ENCODE assay signal across 22 cellular contexts in the genomic region with DNA sequence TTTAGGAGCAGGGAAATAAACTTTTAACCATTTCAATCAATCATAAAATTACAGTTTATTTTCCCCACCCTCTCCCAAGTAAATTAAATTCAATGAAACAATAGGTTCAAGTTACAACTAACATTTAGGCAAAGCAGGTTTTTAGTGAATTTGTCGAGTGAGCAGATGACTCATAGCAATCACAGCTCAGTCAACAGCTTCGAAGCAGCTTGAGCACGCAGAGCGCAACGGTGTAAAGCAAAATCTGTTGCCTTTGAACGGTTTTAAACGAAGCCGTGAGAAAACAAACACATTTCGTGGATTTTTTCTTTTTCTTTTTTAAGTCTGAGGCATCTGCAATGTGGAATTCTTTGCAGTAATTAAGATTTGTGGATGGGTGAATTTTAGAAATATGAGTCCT.
A peak's percentile ranks its signal among the peaks of the same experiment; 100 is the strongest.
DNase-seq lines count a peak whose midpoint lies in the region; ATAC-seq, FAIRE-seq and TF ChIP-seq lines count a peak whose summit lies in the region.
"Had no signal": no experiment of that assay in that cellular context is flagged by ENCODE, and none has a peak within 500 bp of the region (broad histone marks: within the 10 kb centered on the region; RNA-seq: fewer than 3 reads in every experiment).

No MANE protein-coding gene starts in this region.

- no peak for TF ChIP-seq CTCF in choroid plexus epithelial cell (conservative IDR thresholded peaks at IDR 0.05; ENCODE audit: low read depth, low read length)
- TF ChIP-seq CTCF in mesothelial cell of epicardium (IDR thresholded peaks at IDR 0.05; ENCODE audit: unreplicated experiment), result no peak
- TF ChIP-seq CTCF in HFFc6 (IDR thresholded peaks at IDR 0.05), result no peak

- CTCF ChIA-PET in HEK293T (lab: Yijun Ruan, JAX), result no interaction called here

- no peak overlapping the region for H3K4me3 ChIP-seq in choroid plexus epithelial cell (ENCODE audit: low read depth, low read length)
- H3K4me3 ChIP-seq: adrenal gland, cardiac muscle cell, MG63 had no signal

- H3K9me3 Mint-ChIP-seq in mesothelial cell of epicardium (no peaks in the 10 kb centered on the region), HFFc6 (no peaks in the 10 kb centered on the region; the same call in 1 of the 2 replicates)

- no peak for FAIRE-seq in frontal cortex (lab: Jason Lieb, UNC)

- no peak for ATAC-seq in GM18907 (IDR thresholded peaks at IDR 0.05; ENCODE audit: unreplicated experiment)

- no peaks in the 10 kb centered on the region for H3K27me3 Mint-ChIP-seq in mesothelial cell of epicardium (ENCODE audit: low read depth)
- H3K27me3 Mint-ChIP-seq in HFFc6 (ENCODE audit: insufficient read depth), result peaks cover 17% of the 10 kb centered on the region

- DNase-seq in AG20443 (ENCODE audit: low spot score) (peak; percentile 52), HEK293T (ENCODE audit: extremely low spot score) (no peak), choroid plexus epithelial cell (ENCODE audit: low read depth) (peak; percentile 17), mesothelial cell of epicardium (ENCODE audit: low spot score in 2 of 2, unreplicated experiment in 2 of 2) (no peak), NCI-H526 treated with DMSO at 0.1 percent for 48 hours (lab: John Stamatoyannopoulos, UW) (no peak), HFFc6 (no peak), frontal cortex (ENCODE audit: low spot score in 2 of 2) (no peak)
- DNase-seq: activated CD4-positive, alpha-beta T cell treated with anti-CD3 and anti-CD28 coated beads, Interleukin-2, amount 50 U/mL, for 4 hours; activated CD8-positive, alpha-beta memory T cell treated with anti-CD3 and anti-CD28 coated beads, Interleukin-2, amount 50 U/mL, for 48 hours; activated gamma-delta T cell; CD4-positive, alpha-beta memory T cell; dermis blood vessel endothelial cell; head of caudate nucleus; MG63; NCI-H187; NCI-H345; NK-92 treated with Interleukin-12 subunit alpha and Interleukin-12 subunit beta, amount 100 ng/mL, for 24 hours; posterior cingulate gyrus; T-helper 2 cell had no signal

- H3K27ac Mint-ChIP-seq in mesothelial cell of epicardium (peak overlapping the region; percentile 64), HFFc6 (no peak overlapping the region)
- H3K27ac Mint-ChIP-seq: CD4-positive, alpha-beta memory T cell had no signal

- no peak overlapping the region for H3K4me3 Mint-ChIP-seq in mesothelial cell of epicardium
- no peak overlapping the region for H3K4me3 Mint-ChIP-seq in HFFc6
- H3K4me3 Mint-ChIP-seq: CD4-positive, alpha-beta memory T cell had no signal

- POLR2A ChIA-PET in HEK293T (lab: Yijun Ruan, JAX), result no interaction called here

- H3K36me3 Mint-ChIP-seq in mesothelial cell of epicardium (no peaks in the 10 kb centered on the region), HFFc6 (ENCODE audit: low read depth) (no peaks in the 10 kb centered on the region)
- H3K36me3 Mint-ChIP-seq: CD4-positive, alpha-beta memory T cell had no signal

- H3K4me1 Mint-ChIP-seq in mesothelial cell of epicardium, result peaks cover 40% of the 10 kb centered on the region
- no peaks in the 10 kb centered on the region for H3K4me1 Mint-ChIP-seq in HFFc6 (ENCODE audit: low read depth)
- H3K4me1 Mint-ChIP-seq: CD4-positive, alpha-beta memory T cell had no signal

TF ChIP-seq in HEK293T, 16 proteins besides CTCF, POLR2A, EP300 and RAD21:
- TF ChIP-seq L3MBTL2 (conservative IDR thresholded peaks at IDR 0.05) (0 out of 2 replicates have a peak, but pooled peaks have one; percentile 17), BHLHE40 (IDR thresholded peaks at IDR 0.05; ENCODE audit: borderline replicate concordance) (no peak), LEF1 (IDR thresholded peaks at IDR 0.05; ENCODE audit: borderline replicate concordance) (no peak), HDGF (IDR thresholded peaks at IDR 0.05; ENCODE audit: borderline replicate concordance) (no peak)

Comparison
In these comparisons a context has a peak if more than half of its experiments do, and no peak if none do; other contexts are left out.
1. DNase-seq: peak in AG20443 (single experiment) and choroid plexus epithelial cell (single experiment); none in HEK293T (single experiment), mesothelial cell of epicardium (0 of 2), NCI-H526 treated with DMSO at 0.1 percent for 48 hours (single experiment), HFFc6 (single experiment) and frontal cortex (0 of 2).